In genomic region chr12:79637093-79637492, GRCh38 we compare ENCODE assay signal across 19 cellular contexts.
"Had no signal": no experiment of that assay in that cellular context is flagged by ENCODE, and none has a peak within 500 bp of the region (broad histone marks: within the 10 kb centered on the region; RNA-seq: fewer than 3 reads in every experiment).

No MANE protein-coding gene starts in this region.

- H3K4me1 ChIP-seq: gastrocnemius medialis had no signal

- H3K9me3 Mint-ChIP-seq: natural killer cell treated with Interleukin-12 subunit alpha and Interleukin-12 subunit beta and Interleukin-15 and Interleukin-18, amount 100 ng/mL, for 72 hours; neural crest cell; stimulated activated naive B cell treated with anti-CD40 and anti-IgM and Interleukin-4, amounts not matched to agents 10 μg/mL and 1 μg/mL and 100 μg/mL, for 72 hours; stimulated activated naive CD8-positive, alpha-beta T cell treated with anti-CD3 and anti-CD28 coated beads, Interleukin-15, Interleukin-2, amounts not matched to agents 100 ng/mL and 50 ng/mL, for 24 hours had no signal

- ATAC-seq: esophagus mucosa; gastrocnemius medialis; natural killer cell treated with Interleukin-12 subunit alpha and Interleukin-12 subunit beta and Interleukin-15 and Interleukin-18, amount 100 ng/mL, for 72 hours; right lobe of liver; stimulated activated naive B cell treated with anti-CD40 and anti-IgM and Interleukin-4, amounts not matched to agents 10 μg/mL and 1 μg/mL and 100 μg/mL, for 72 hours had no signal

- H3K27ac ChIP-seq: dorsolateral prefrontal cortex, gastrocnemius medialis, parathyroid adenoma, right lobe of liver, thoracic aorta, tibial nerve, upper lobe of left lung had no signal

- H3K9ac ChIP-seq: parathyroid adenoma had no signal

- H3K27me3 Mint-ChIP-seq: natural killer cell treated with Interleukin-12 subunit alpha and Interleukin-12 subunit beta and Interleukin-15 and Interleukin-18, amount 100 ng/mL, for 72 hours; progenitor cell of endocrine pancreas; stimulated activated naive B cell treated with anti-CD40 and anti-IgM and Interleukin-4, amounts not matched to agents 10 μg/mL and 1 μg/mL and 100 μg/mL, for 72 hours; stimulated activated naive CD8-positive, alpha-beta T cell treated with anti-CD3 and anti-CD28 coated beads, Interleukin-15, Interleukin-2, amounts not matched to agents 100 ng/mL and 50 ng/mL, for 24 hours had no signal

- H3K4me3 Mint-ChIP-seq: natural killer cell treated with Interleukin-12 subunit alpha and Interleukin-12 subunit beta and Interleukin-15 and Interleukin-18, amount 100 ng/mL, for 72 hours; neural crest cell; stimulated activated naive B cell treated with anti-CD40 and anti-IgM and Interleukin-4, amounts not matched to agents 10 μg/mL and 1 μg/mL and 100 μg/mL, for 72 hours; stimulated activated naive CD8-positive, alpha-beta T cell treated with anti-CD3 and anti-CD28 coated beads, Interleukin-15, Interleukin-2, amounts not matched to agents 100 ng/mL and 50 ng/mL, for 24 hours had no signal

- H3K27ac Mint-ChIP-seq: natural killer cell treated with Interleukin-12 subunit alpha and Interleukin-12 subunit beta and Interleukin-15 and Interleukin-18, amount 100 ng/mL, for 72 hours; progenitor cell of endocrine pancreas; stimulated activated naive B cell treated with anti-CD40 and anti-IgM and Interleukin-4, amounts not matched to agents 10 μg/mL and 1 μg/mL and 100 μg/mL, for 72 hours; stimulated activated naive CD8-positive, alpha-beta T cell treated with anti-CD3 and anti-CD28 coated beads, Interleukin-15, Interleukin-2, amounts not matched to agents 100 ng/mL and 50 ng/mL, for 24 hours had no signal

- H3K36me3 ChIP-seq: gastrocnemius medialis, right lobe of liver, thoracic aorta, tibial nerve, upper lobe of left lung had no signal

- H3K36me3 Mint-ChIP-seq: natural killer cell treated with Interleukin-12 subunit alpha and Interleukin-12 subunit beta and Interleukin-15 and Interleukin-18, amount 100 ng/mL, for 72 hours; stimulated activated naive B cell treated with anti-CD40 and anti-IgM and Interleukin-4, amounts not matched to agents 10 μg/mL and 1 μg/mL and 100 μg/mL, for 72 hours had no signal

- DNase-seq: dorsolateral prefrontal cortex; effector CD4-positive, alpha-beta T cell; foreskin fibroblast; gastrocnemius medialis; head of caudate nucleus; right lobe of liver; small intestine; stimulated activated CD4-positive, alpha-beta T cell treated with anti-CD3 and anti-CD28 coated beads, Interleukin-15, amount 100 ng/mL, for 24 hours; stimulated activated CD4-positive, alpha-beta T cell treated with anti-CD3 and anti-CD28 coated beads, Interleukin-2, amount 100 ng/mL, for 48 hours; stimulated activated naive B cell treated with anti-CD40 and anti-IgM and Interleukin-4, amounts not matched to agents 10 μg/mL and 1 μg/mL and 100 μg/mL, for 72 hours; upper lobe of left lung had no signal

- H3K4me3 ChIP-seq: dorsolateral prefrontal cortex, gastrocnemius medialis, right lobe of liver, thoracic aorta, tibial nerve, upper lobe of left lung had no signal

- H3K9me3 ChIP-seq: gastrocnemius medialis, right lobe of liver, thoracic aorta, tibial nerve, upper lobe of left lung had no signal

- H3K27me3 ChIP-seq: dorsolateral prefrontal cortex, gastrocnemius medialis, right lobe of liver, tibial nerve, upper lobe of left lung had no signal

- H3K4me1 Mint-ChIP-seq: neural crest cell had no signal
